9 cellular contexts compared by ENCODE assay signal in the genomic region with DNA sequence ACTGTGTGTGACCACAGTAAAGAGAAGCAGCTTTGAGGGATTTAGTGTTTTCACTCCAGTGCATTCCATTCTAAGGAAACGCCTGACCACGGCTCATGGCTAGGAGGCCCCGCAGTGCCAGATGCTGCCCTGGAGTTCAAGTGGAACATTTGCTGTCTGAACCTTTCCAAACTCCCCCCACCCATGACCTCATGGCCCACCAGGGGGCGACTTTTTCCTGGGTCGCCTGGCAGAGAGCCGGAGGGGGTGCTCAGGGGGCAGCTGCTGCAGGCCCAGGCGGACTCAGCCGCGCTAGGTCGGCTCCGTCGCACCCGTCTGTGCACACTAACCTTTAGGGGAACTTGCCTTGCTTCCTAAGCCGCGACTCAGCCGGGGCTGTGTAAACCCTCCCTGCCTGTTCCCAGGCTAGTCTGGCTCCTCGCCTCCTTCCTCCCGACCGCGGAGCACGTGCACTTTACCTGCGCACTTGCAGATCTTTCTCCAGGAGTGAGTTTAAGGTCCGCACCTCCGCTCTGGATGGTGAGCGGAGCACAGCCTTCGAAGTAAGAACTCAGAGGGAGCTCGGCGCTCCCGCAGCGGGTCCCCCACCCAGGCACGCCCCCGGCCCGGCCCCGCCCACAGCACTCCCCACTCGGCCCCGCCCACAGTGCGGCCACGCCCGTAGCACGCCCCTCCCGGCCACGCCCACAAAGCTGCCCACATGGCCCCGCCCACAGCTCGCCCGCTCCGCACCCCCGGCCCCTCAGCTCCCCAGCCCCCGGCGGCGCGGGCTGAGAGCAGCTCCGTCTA.
DNase-seq lines count a peak whose midpoint lies in the region; ATAC-seq and FAIRE-seq lines count a peak whose summit lies in the region.
"Had no signal": no experiment of that assay in that cellular context is flagged by ENCODE, and none has a peak within 500 bp of the region (broad histone marks: within the 10 kb centered on the region; RNA-seq: fewer than 3 reads in every experiment).

A gene (minus strand): TSS at position 550 of the 789 bp plus-strand sequence. CDS start 17,441 bp downstream, outside the sequence.

- H3K4me3 ChIP-seq in ACC112 (ENCODE audit: low read depth, low read length) (peak within 1 kb of the TSS; percentile 46; the same call in 1 of the 2 replicates), iPS-18a (ENCODE audit: low read length) (peak within 1 kb of the TSS; percentile 48)
- H3K4me3 ChIP-seq: GM12878 had no signal

- H3K27ac ChIP-seq in ACC112 (ENCODE audit: low read depth, low read length) (no peak within 1 kb of the TSS), iPS-18a (ENCODE audit: low read length) (no peak within 1 kb of the TSS)

- DNase-seq in HTR-8/SVneo (ENCODE audit: insufficient read length, low spot score): no peak
- peak; percentile 51 for DNase-seq in SKM-1 (lab: John Stamatoyannopoulos, UW; ENCODE audit: unreplicated experiment)
- peak; percentile 82 for DNase-seq in amniotic epithelial cell (ENCODE audit: low read depth)
- peak; percentile 62 for DNase-seq in stimulated activated CD4-positive, alpha-beta T cell treated with anti-CD3 and anti-CD28 coated beads, Interleukin-1b, Interleukin-23, amount 100 ng/mL, for 48 hours

- H3K79me2 ChIP-seq in ACC112 (ENCODE audit: control insufficient read depth, insufficient read depth, low read length, unreplicated experiment): no peaks in the 10 kb centered on the region

- H3K4me1 ChIP-seq in ACC112 (ENCODE audit: control insufficient read depth, insufficient read depth, low read length, unreplicated experiment) (peaks cover 8% of the 10 kb centered on the region), iPS-18a (ENCODE audit: control insufficient read depth, low read depth, low read length) (peaks cover 4% of the 10 kb centered on the region)

- peak; percentile 69 for FAIRE-seq in HTR-8/SVneo (lab: Jason Lieb, UNC)
- FAIRE-seq: GM12878 had no signal

- ATAC-seq in GM19455 (IDR thresholded peaks at IDR 0.05; ENCODE audit: unreplicated experiment) (no peak), GM21447 (IDR thresholded peaks at IDR 0.05; ENCODE audit: unreplicated experiment) (no peak)
- ATAC-seq: GM12878 had no signal

- no peak within 1 kb of the TSS for H2AFZ ChIP-seq in ACC112 (ENCODE audit: low read length, unreplicated experiment)

- no peak within 1 kb of the TSS for H3K9ac ChIP-seq in iPS-18a (ENCODE audit: low read length)

- H3K36me3 ChIP-seq in ACC112 (ENCODE audit: insufficient read depth, low read length) (no peaks in the 10 kb centered on the region), iPS-18a (ENCODE audit: control insufficient read depth, low read depth, low read length) (no peaks in the 10 kb centered on the region)

- H3K27me3 ChIP-seq in ACC112 (ENCODE audit: insufficient read depth, low read length): peaks cover 43% of the 10 kb centered on the region
- peaks cover 92% of the 10 kb centered on the region for H3K27me3 ChIP-seq in iPS-18a (ENCODE audit: control insufficient read depth, insufficient read depth, low read length)

- H3K9me3 ChIP-seq in iPS-18a (ENCODE audit: control insufficient read depth, low read depth, low read length): no peaks in the 10 kb centered on the region
